In genomic region chr20:19784511-19785172, GRCh38 we compare ENCODE assay signal across 1 cellular context.
TF ChIP-seq lines count a peak whose summit lies in the region.

No MANE protein-coding gene starts in this region.

TF ChIP-seq in SK-N-SH, 30 proteins besides CTCF, POLR2A, EP300 and RAD21 (continued from another document):
- TF ChIP-seq MAX (IDR thresholded peaks at IDR 0.05; ENCODE audit: low read depth), result peak; percentile 19
- TF ChIP-seq MEF2A (IDR thresholded peaks at IDR 0.05; ENCODE audit: borderline replicate concordance, low read depth), result no peak
- peak; percentile 12; the same call in 1 of the 2 replicates for TF ChIP-seq PBX3 (IDR thresholded peaks at IDR 0.05)
- peak; percentile 67; the same call in 1 of the 2 replicates for TF ChIP-seq MXI1 (IDR thresholded peaks at IDR 0.05; ENCODE audit: low read depth, low read length)
- peak; percentile 85 for TF ChIP-seq SMC3 (IDR thresholded peaks at IDR 0.05; ENCODE audit: low read depth, low read length)
TF ChIP-seq in SK-N-SH: peak in this region for 6.
